In the genomic region with DNA sequence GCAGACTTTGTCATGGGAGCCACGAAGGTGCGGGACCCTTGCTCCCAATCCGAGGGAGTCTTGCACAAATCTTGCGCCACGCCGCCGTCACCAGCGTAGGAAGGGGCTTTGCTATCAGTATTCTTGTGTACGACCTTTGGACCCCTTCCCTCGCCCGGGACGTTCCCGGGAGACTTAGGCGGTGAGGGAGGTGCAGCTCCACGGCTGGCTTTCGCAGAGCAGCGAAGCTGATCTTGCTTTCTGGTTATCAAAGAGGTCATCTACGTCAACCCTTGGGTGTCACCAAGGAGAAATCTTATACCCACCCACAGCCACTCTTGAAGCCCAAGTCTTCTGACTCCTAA, we compare ENCODE assay signal across 8 cellular contexts. TPM values are rescaled to one million over a fixed set of nuclear protein-coding genes. Genes with fewer than 3 reads are reported as not detected.
DNase-seq lines count a peak whose midpoint lies in the region; ATAC-seq and TF ChIP-seq lines count a peak whose summit lies in the region.

No MANE protein-coding gene starts in this region.

- TF ChIP-seq POLR2A in GM18505 (IDR thresholded peaks at IDR 0.05; ENCODE audit: borderline replicate concordance, extremely low read depth, insufficient read depth, insufficient read length) = no peak

- TF ChIP-seq CTCF in MM.1S (IDR thresholded peaks at IDR 0.05; ENCODE audit: low read length) (no peak), choroid plexus epithelial cell (conservative IDR thresholded peaks at IDR 0.05; ENCODE audit: low read depth, low read length) (no peak)

- H3K4me1 ChIP-seq in ES-I3 (ENCODE audit: insufficient read depth, low read length) (no peaks in the 10 kb centered on the region; the same call in 1 of the 2 replicates), MM.1S (ENCODE audit: low read length) (0 out of 2 replicates have a peak, but pooled peaks cover 4% of the 10 kb centered on the region)

- H3K36me3 ChIP-seq in ES-I3 (ENCODE audit: insufficient read depth, low read length) (no peaks in the 10 kb centered on the region), MM.1S (replicated peaks; ENCODE audit: insufficient read depth, low read length) (no peaks in the 10 kb centered on the region)

- no peaks in the 10 kb centered on the region for H4K20me1 ChIP-seq in MM.1S (ENCODE audit: insufficient read depth, low read length)

- H3F3A ChIP-seq in MM.1S (ENCODE audit: insufficient read depth, low read length) = no peaks in the 10 kb centered on the region

- H3K9me2 ChIP-seq in MM.1S (replicated peaks; ENCODE audit: insufficient read depth, low read length) = no peaks in the 10 kb centered on the region

- H2AFZ ChIP-seq in MM.1S (ENCODE audit: low read length) = peak overlapping the region; percentile 96

- H3K4me3 ChIP-seq in MM.1S (ENCODE audit: low read length) (peak overlapping the region; percentile 100), choroid plexus epithelial cell (ENCODE audit: low read depth, low read length) (peak overlapping the region; percentile 96)

- peak overlapping the region; percentile 96 for H3K9ac ChIP-seq in ES-I3 (ENCODE audit: low read depth, low read length)
- peak overlapping the region; percentile 83 for H3K9ac ChIP-seq in MM.1S (ENCODE audit: low read length)

- no peak for ATAC-seq in GM18505 (IDR thresholded peaks at IDR 0.05; ENCODE audit: unreplicated experiment)
- no peak for ATAC-seq in HG03442 (IDR thresholded peaks at IDR 0.05; ENCODE audit: unreplicated experiment)
- ATAC-seq in HG02970 (IDR thresholded peaks at IDR 0.05; ENCODE audit: low FRiP score, unreplicated experiment) = no peak

- H3K9me3 ChIP-seq in ES-I3 (ENCODE audit: control insufficient read depth, insufficient read depth, low read length) = no peaks in the 10 kb centered on the region
- H3K9me3 ChIP-seq in MM.1S (replicated peaks; ENCODE audit: insufficient read depth, low read length) = no peaks in the 10 kb centered on the region

- peaks cover 49% of the 10 kb centered on the region for H3K79me2 ChIP-seq in MM.1S (ENCODE audit: low read length)

- peak overlapping the region; percentile 94 for H3K4me2 ChIP-seq in MM.1S (ENCODE audit: low read depth, low read length)

- H3K27ac ChIP-seq in MM.1S (ENCODE audit: low read length) = peak overlapping the region; percentile 78; the same call in 1 of the 2 replicates

- no peaks in the 10 kb centered on the region for H3K27me3 ChIP-seq in MM.1S (replicated peaks; ENCODE audit: insufficient read depth, low read length)

- peak; percentile 19 for DNase-seq in MM.1S
- DNase-seq in choroid plexus epithelial cell (ENCODE audit: low read depth) = no peak
- peak; percentile 93 for DNase-seq in mesenteric fat pad (ENCODE audit: low spot score)
- no peak for DNase-seq in HPDE6-E6E7 (ENCODE audit: extremely low spot score)

RNA-seq across cellular contexts. Expression of a gene that starts 0.6 kb away (rescaled TPM):
- total RNA-seq in mesenteric fat pad = 119 TPM

RNA-seq across cellular contexts. Expression of a gene that starts 11.8 kb away (rescaled TPM):
- 111 TPM for total RNA-seq in mesenteric fat pad

RNA-seq across cellular contexts. Expression of a gene that starts 34.0 kb away (rescaled TPM):
- total RNA-seq in mesenteric fat pad = 75.7 TPM

RNA-seq across cellular contexts. Expression of a gene that starts 41.9 kb away (rescaled TPM):
- 181 TPM for total RNA-seq in mesenteric fat pad

RNA-seq across cellular contexts. Expression of a gene that starts 52.9 kb away (rescaled TPM):
- not detected for total RNA-seq in mesenteric fat pad

Comparison
In these comparisons a context has a peak if more than half of its experiments do, and no peak if none do; other contexts are left out.
1. DNase-seq: peak in MM.1S (single experiment) and mesenteric fat pad (single experiment); none in choroid plexus epithelial cell (single experiment) and HPDE6-E6E7 (single experiment).